In the genomic region with DNA sequence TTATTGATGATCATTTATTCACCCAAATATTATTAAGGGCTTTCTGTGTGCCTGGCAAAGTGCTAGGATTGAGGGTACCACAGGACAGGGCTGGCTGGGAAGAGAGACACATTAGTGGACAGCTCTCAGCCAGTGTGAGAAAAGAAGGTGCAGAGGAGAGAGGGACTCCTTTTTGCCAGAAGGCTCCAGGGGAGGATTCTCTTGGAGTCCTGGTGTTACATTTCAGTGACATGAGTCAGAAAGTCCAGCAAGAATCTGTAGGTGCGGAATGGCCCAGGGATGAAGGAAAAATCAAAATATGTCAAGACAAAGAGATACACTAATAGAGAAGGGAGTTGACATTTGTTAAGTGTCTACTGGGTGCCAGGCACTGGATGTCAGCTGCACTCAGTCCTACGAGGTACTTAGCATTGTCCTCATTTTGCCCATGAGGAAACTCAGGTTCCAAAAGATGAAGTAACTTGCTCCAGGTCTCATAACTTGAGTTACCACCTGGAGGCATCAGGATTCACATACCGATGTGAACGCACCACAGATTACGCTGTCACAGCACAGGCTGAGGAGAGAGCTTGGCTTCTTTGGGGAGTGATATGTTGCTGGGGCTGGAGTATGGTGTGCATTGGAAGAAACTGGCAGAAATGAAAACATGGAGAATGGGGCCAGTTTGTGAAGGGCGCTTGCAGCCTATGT, we compare ENCODE assay signal across 25 cellular contexts.
DNase-seq lines count a peak whose midpoint lies in the region; ATAC-seq and TF ChIP-seq lines count a peak whose summit lies in the region.
"Had no signal": no experiment of that assay in that cellular context is flagged by ENCODE, and none has a peak within 500 bp of the region (broad histone marks: within the 10 kb centered on the region; RNA-seq: fewer than 3 reads in every experiment).

No MANE protein-coding gene starts in this region.

- H3K4me3 ChIP-seq in HEK293 (ENCODE audit: low read depth, low read length) = no peak overlapping the region
- no peak overlapping the region for H3K4me3 ChIP-seq in psoas muscle
- H3K4me3 ChIP-seq: uterus had no signal

- no peaks in the 10 kb centered on the region for H3K36me3 ChIP-seq in HEK293 (ENCODE audit: control insufficient read depth in 2 of 2, insufficient read depth in 1 of 2, low read length in 2 of 2)
- no peaks in the 10 kb centered on the region for H3K36me3 ChIP-seq in psoas muscle (ENCODE audit: insufficient read depth in 1 of 2, low read depth in 1 of 2)
- H3K36me3 ChIP-seq: uterus had no signal

- intact Hi-C loops in psoas muscle (cut with DNase I) = no loop called here

- H3K4me1 ChIP-seq in HEK293 (ENCODE audit: control insufficient read depth, insufficient read depth, low read length) = peaks cover 12% of the 10 kb centered on the region; the same call in 1 of the 2 replicates
- H3K4me1 ChIP-seq in psoas muscle = no peaks in the 10 kb centered on the region
- H3K4me1 ChIP-seq: uterus had no signal

- TF ChIP-seq CTCF in HEK293 (tag by site-specific recombination; IDR thresholded peaks at IDR 0.05) (no peak), psoas muscle (IDR thresholded peaks at IDR 0.05) (no peak)

- no peak for ATAC-seq in activated naive CD8-positive, alpha-beta T cell treated with anti-CD3 and anti-CD28 coated beads, Interleukin-2, amount 50 U/mL, for 24 hours
- ATAC-seq in psoas muscle (no peak), HG03175 (IDR thresholded peaks at IDR 0.05; ENCODE audit: unreplicated experiment) (no peak)
- ATAC-seq: WTC11 had no signal

- peaks cover 0 to 5% (median 0%) of the 10 kb centered on the region in 3 donors for H3K27me3 ChIP-seq in psoas muscle (ENCODE audit: insufficient read depth in 3 of 3, low read length in 2 of 3)
- H3K27me3 ChIP-seq: uterus had no signal

- peak overlapping the region; percentile 13 for H3K27ac Mint-ChIP-seq in activated naive CD8-positive, alpha-beta T cell treated with anti-CD3 and anti-CD28 coated beads, Interleukin-2, amount 50 U/mL, for 24 hours
- H3K27ac Mint-ChIP-seq: activated CD4-positive, alpha-beta memory T cell treated with anti-CD3 and anti-CD28 coated beads, Interleukin-2, amount 10 ng/mL, durations not matched to agents 7 days and 5 days; brain; dendritic cell treated with granulocyte-macrophage colony-stimulating factor and Interleukin-4, amounts not matched to agents 40 ng/mL and 50 ng/mL, for 4 days; T-helper 1 cell treated with Interleukin-12 subunit alpha and Interleukin-12 subunit beta and Interleukin-4 antibody, amounts not matched to agents 30 μg/mL and 1 μg/mL, for 36 hours; WTC11 had no signal

- DNase-seq in AG08396 (ENCODE audit: low spot score) (peak; percentile 20), kidney tubule cell (ENCODE audit: low spot score) (peak; percentile 71), psoas muscle (no peak), cerebellar cortex (ENCODE audit: low spot score) (no peak), NCI-H748 treated with DMSO at 0.1 percent for 48 hours (lab: John Stamatoyannopoulos, UW) (no peak)
- no peak for DNase-seq in activated naive CD8-positive, alpha-beta T cell treated with anti-CD3 and anti-CD28 coated beads, Interleukin-2, amount 50 U/mL, for 24 hours
- DNase-seq: ACHN; activated CD4-positive, alpha-beta memory T cell treated with anti-CD3 and anti-CD28 coated beads, Interleukin-2, amount 10 ng/mL, durations not matched to agents 7 days and 5 days; activated naive CD4-positive, alpha-beta T cell treated with Interleukin-2 at 50 U/mL for 16 hours; activated T-cell treated with anti-CD3 and anti-CD28 coated beads, Interleukin-2, amount 50 U/mL, for 1 hour; DMS79; NCI-H1048; NCI-H2081; NCI-H446 treated with DMSO at 0.1 percent for 48 hours; SHP77; uterus had no signal

- CTCF ChIA-PET in HEK293 (lab: Yijun Ruan, JAX) = no interaction called here

- H3K27ac ChIP-seq in HEK293 (ENCODE audit: extremely low read depth, low read depth, low read length) (no peak overlapping the region), psoas muscle (no peak overlapping the region)
- H3K27ac ChIP-seq: C4-2B, KMS-11, uterus had no signal

- H3K9me3 ChIP-seq in HEK293 (ENCODE audit: control insufficient read depth, insufficient read depth, low read depth, low read length) = no peaks in the 10 kb centered on the region
- H3K9me3 ChIP-seq in psoas muscle = no peaks in the 10 kb centered on the region
- H3K9me3 ChIP-seq: uterus had no signal

- POLR2A ChIA-PET in HEK293 (lab: Yijun Ruan, JAX) = no interaction called here

- H3K4me1 Mint-ChIP-seq in activated naive CD8-positive, alpha-beta T cell treated with anti-CD3 and anti-CD28 coated beads, Interleukin-2, amount 50 U/mL, for 24 hours = peaks cover 88% of the 10 kb centered on the region
- H3K4me1 Mint-ChIP-seq: neural crest cell had no signal

- no peaks in the 10 kb centered on the region for H3K9me3 Mint-ChIP-seq in activated naive CD8-positive, alpha-beta T cell treated with anti-CD3 and anti-CD28 coated beads, Interleukin-2, amount 50 U/mL, for 24 hours
- H3K9me3 Mint-ChIP-seq: activated CD4-positive, alpha-beta memory T cell treated with anti-CD3 and anti-CD28 coated beads, Interleukin-2, amount 10 ng/mL, durations not matched to agents 7 days and 5 days; brain; dendritic cell treated with granulocyte-macrophage colony-stimulating factor and Interleukin-4, amounts not matched to agents 40 ng/mL and 50 ng/mL, for 4 days; neural crest cell; T-helper 1 cell treated with Interleukin-12 subunit alpha and Interleukin-12 subunit beta and Interleukin-4 antibody, amounts not matched to agents 30 μg/mL and 1 μg/mL, for 36 hours; WTC11 had no signal

- no peaks in the 10 kb centered on the region for H3K27me3 Mint-ChIP-seq in activated naive CD8-positive, alpha-beta T cell treated with anti-CD3 and anti-CD28 coated beads, Interleukin-2, amount 50 U/mL, for 24 hours
- H3K27me3 Mint-ChIP-seq: activated CD4-positive, alpha-beta memory T cell treated with anti-CD3 and anti-CD28 coated beads, Interleukin-2, amount 10 ng/mL, durations not matched to agents 7 days and 5 days; brain had no signal

- WGBS in psoas muscle, 3 donors = 80 to 81% (median 80%) methylated on average over 6 of the region's 6 CpGs

- no peak overlapping the region for H3K4me3 Mint-ChIP-seq in activated naive CD8-positive, alpha-beta T cell treated with anti-CD3 and anti-CD28 coated beads, Interleukin-2, amount 50 U/mL, for 24 hours
- H3K4me3 Mint-ChIP-seq: activated CD4-positive, alpha-beta memory T cell treated with anti-CD3 and anti-CD28 coated beads, Interleukin-2, amount 10 ng/mL, durations not matched to agents 7 days and 5 days; brain; dendritic cell treated with granulocyte-macrophage colony-stimulating factor and Interleukin-4, amounts not matched to agents 40 ng/mL and 50 ng/mL, for 4 days; neural crest cell; T-helper 1 cell treated with Interleukin-12 subunit alpha and Interleukin-12 subunit beta and Interleukin-4 antibody, amounts not matched to agents 30 μg/mL and 1 μg/mL, for 36 hours; WTC11 had no signal

- no peaks in the 10 kb centered on the region for H3K36me3 Mint-ChIP-seq in activated naive CD8-positive, alpha-beta T cell treated with anti-CD3 and anti-CD28 coated beads, Interleukin-2, amount 50 U/mL, for 24 hours (ENCODE audit: low read depth)
- H3K36me3 Mint-ChIP-seq: brain, WTC11 had no signal

TF ChIP-seq in HEK293, 187 proteins besides CTCF, POLR2A, EP300 and RAD21:
- TF ChIP-seq GLIS1 (tag by site-specific recombination; IDR thresholded peaks at IDR 0.05) (peak; percentile 41), ZNF335 (tag by site-specific recombination; conservative IDR thresholded peaks at IDR 0.05) (no peak), ZBTB6 (tag by site-specific recombination; IDR thresholded peaks at IDR 0.05) (no peak), ZNF654 (tag by site-specific recombination; IDR thresholded peaks at IDR 0.05; ENCODE audit: low read depth) (no peak)

Comparison
In these comparisons a context has a peak if more than half of its experiments do, and no peak if none do; other contexts are left out.
1. DNase-seq: peak in AG08396 (single experiment) and kidney tubule cell (single experiment); none in activated naive CD8-positive, alpha-beta T cell treated with anti-CD3 and anti-CD28 coated beads, Interleukin-2, amount 50 U/mL, for 24 hours (single experiment), psoas muscle (0 of 2), cerebellar cortex (single experiment) and NCI-H748 treated with DMSO at 0.1 percent for 48 hours (single experiment).